ENCODE assay signal across 9 cellular contexts in genomic region chr11:47415091-47415854, GRCh38. TPM values are rescaled to one million over a fixed set of nuclear protein-coding genes. Genes with fewer than 3 reads are reported as not detected.
DNase-seq lines count a peak whose midpoint lies in the region; ATAC-seq and TF ChIP-seq lines count a peak whose summit lies in the region.
"Had no signal": no experiment of that assay in that cellular context is flagged by ENCODE, and none has a peak within 500 bp of the region (broad histone marks: within the 10 kb centered on the region; RNA-seq: fewer than 3 reads in every experiment).

No MANE protein-coding gene starts in this region.

- H3K36me3 ChIP-seq in SJSA1 (peaks cover 88% of the 10 kb centered on the region), right atrium auricular region (peaks cover 77% of the 10 kb centered on the region), thoracic aorta (peaks cover 59% of the 10 kb centered on the region)

- CTCF ChIA-PET in T-cell (lab: Charles Lee), result no interaction called here

- H3K4me3 Mint-ChIP-seq in T-cell, result no peak overlapping the region
- H3K4me3 Mint-ChIP-seq: naive thymus-derived CD8-positive, alpha-beta T cell had no signal

- H3K4me1 ChIP-seq in SJSA1 (replicated peaks) (peaks cover 28% of the 10 kb centered on the region), right atrium auricular region (peaks cover 0 to 55% of the 10 kb centered on the region in 2 donors), thoracic aorta (ENCODE audit: control insufficient read depth in 1 of 2, low read depth in 2 of 2) (peaks cover 24 to 52% of the 10 kb centered on the region in 2 donors)

- H3K27me3 ChIP-seq in SJSA1 (replicated peaks) (no peaks in the 10 kb centered on the region), right atrium auricular region (no peaks in the 10 kb centered on the region), thoracic aorta (replicated peaks; ENCODE audit: insufficient read depth) (no peaks in the 10 kb centered on the region)

- no peaks in the 10 kb centered on the region for H3K27me3 Mint-ChIP-seq in T-cell
- H3K27me3 Mint-ChIP-seq: naive thymus-derived CD8-positive, alpha-beta T cell had no signal

- no peak for ATAC-seq in thoracic aorta (ENCODE audit: insufficient number of reproducible peaks, low FRiP score, low read depth)
- no peak for ATAC-seq in GM18517 (IDR thresholded peaks at IDR 0.05; ENCODE audit: unreplicated experiment)
- no peak for ATAC-seq in T-cell (replicated peaks in 1 of 4)
- ATAC-seq: naive thymus-derived CD8-positive, alpha-beta T cell had no signal

- H3K9me3 ChIP-seq in SJSA1 (replicated peaks) (no peaks in the 10 kb centered on the region), right atrium auricular region (no peaks in the 10 kb centered on the region), thoracic aorta (no peaks in the 10 kb centered on the region)

- peak overlapping the region in 1 of 2 donors; percentile 22 for H3K27ac Mint-ChIP-seq in T-cell

- peak overlapping the region; percentile 58 for H3K27ac ChIP-seq in SJSA1
- peak overlapping the region; percentile 80 to 94 for H3K27ac ChIP-seq in right atrium auricular region
- peak overlapping the region; percentile 85 to 91 for H3K27ac ChIP-seq in thoracic aorta

- DNase-seq in SJSA1 (ENCODE audit: low read depth in 1 of 2, low spot score in 2 of 2), result no peak
- DNase-seq in right atrium auricular region (ENCODE audit: low spot score), result no peak
- no peak for DNase-seq in thoracic aorta (ENCODE audit: low spot score)
- no peak for DNase-seq in T-cell
- DNase-seq: activated CD8-positive, alpha-beta memory T cell treated with anti-CD3 and anti-CD28 coated beads, Interleukin-2, amount 50 U/mL, for 4 hours; naive thymus-derived CD8-positive, alpha-beta T cell had no signal

- POLR2A ChIA-PET in T-cell (lab: Charles Lee), result interaction anchor here in 1 of 2 donors (0.6 kb wide), 1 partner anchor 206 kb away, joined by 4 read pairs; no protein-coding TSS in a partner anchor

- peaks cover 33% of the 10 kb centered on the region for H3K36me3 Mint-ChIP-seq in T-cell

- TF ChIP-seq CTCF in right atrium auricular region (IDR thresholded peaks at IDR 0.05) (no peak), thoracic aorta (IDR thresholded peaks at IDR 0.05) (no peak)

- H3K9me3 Mint-ChIP-seq in T-cell, result no peaks in the 10 kb centered on the region
- H3K9me3 Mint-ChIP-seq: naive thymus-derived CD8-positive, alpha-beta T cell had no signal

- peaks cover 0 to 3% (median 3%) of the 10 kb centered on the region in 3 donors for H3K4me1 Mint-ChIP-seq in T-cell

- H3K4me3 ChIP-seq in SJSA1, result no peak overlapping the region
- H3K4me3 ChIP-seq in right atrium auricular region, result no peak overlapping the region
- H3K4me3 ChIP-seq in thoracic aorta, result peak overlapping the region; percentile 23

RNA-seq across cellular contexts. Expression of gene SLC39A13, which starts 6.9 kb away (rescaled TPM):
- total RNA-seq in SJSA1 (2014; rRNA removed; shearing (Covaris generic)), result 42.0 and 76.0 TPM in 2 replicates
- total RNA-seq in right atrium auricular region, result 10 to 100 TPM; 78.4 to 79.8 TPM
- total RNA-seq in thoracic aorta, result 100 to 1,000 TPM in 1 of 2 donors, 10 to 100 TPM in 1; 97.7 to 163 TPM
- 10 to 100 TPM; 45.6 to 67.0 (median 65.2) TPM for total RNA-seq in T-cell

RNA-seq across cellular contexts. Expression of gene PSMC3, which starts 11.0 kb away (rescaled TPM):
- total RNA-seq in SJSA1 (2014; rRNA removed; shearing (Covaris generic)), result 295 and 358 TPM in 2 replicates
- total RNA-seq in right atrium auricular region, result 100 to 1,000 TPM; 130 to 177 TPM
- total RNA-seq in thoracic aorta, result 100 to 1,000 TPM; 122 to 160 TPM
- total RNA-seq in T-cell, result 10 to 100 TPM; 48.6 to 64.4 (median 55.0) TPM

RNA-seq across cellular contexts. Expression of gene RAPSN, which starts 33.7 kb away (rescaled TPM):
- 0.34 TPM in 1 of 2 replicates, not detected in the other for total RNA-seq in SJSA1 (2014; rRNA removed; shearing (Covaris generic))
- total RNA-seq in right atrium auricular region, result not detected
- total RNA-seq in thoracic aorta, result under 1 TPM in 1 of 2 donors, not detected in 1; 0.41 TPM
- 1 to 10 TPM; 1.1 to 3.4 (median 1.4) TPM for total RNA-seq in T-cell
- total RNA-seq: OCI-LY7 had no signal

RNA-seq across cellular contexts. Expression of gene SPI1, which starts 36.9 kb away (rescaled TPM):
- total RNA-seq in SJSA1 (2014; rRNA removed; shearing (Covaris generic)), result not detected in 2 replicates
- 10 to 100 TPM in 1 of 2 donors, 1 to 10 TPM in 1; 7.5 to 23.1 TPM for total RNA-seq in right atrium auricular region
- total RNA-seq in thoracic aorta, result 10 to 100 TPM; 35.0 to 44.4 TPM
- total RNA-seq in T-cell, result 1 to 10 TPM; 1.8 to 5.8 (median 2.1) TPM
- total RNA-seq: LHCN-M2 had no signal
